8 cellular contexts compared by ENCODE assay signal in genomic region chr5:67215592-67216471, GRCh38. TPM values are rescaled to one million over a fixed set of nuclear protein-coding genes. Genes with fewer than 3 reads are reported as not detected.
A peak's percentile ranks its signal among the peaks of the same experiment; 100 is the strongest.
DNase-seq lines count a peak whose midpoint lies in the region; ATAC-seq and TF ChIP-seq lines count a peak whose summit lies in the region.

No MANE protein-coding gene starts in this region.

- peak overlapping the region; percentile 35 to 71 (median 53); a peak in 18 of 22 replicates for H3K9ac ChIP-seq in BLaER1 treated with 17β-estradiol and CSF1 and Interleukin-3, amounts not matched to agents 10 nM and 100 nM
- peak overlapping the region; percentile 2 to 86 for H3K9ac ChIP-seq in liver (ENCODE audit: low read depth in 1 of 2, low read length in 2 of 2)

- peak overlapping the region; percentile 48 to 78 (median 71) for H3K4me2 ChIP-seq in BLaER1 treated with 17β-estradiol and CSF1 and Interleukin-3, amounts not matched to agents 10 nM and 100 nM

- H3K36me3 ChIP-seq in BLaER1 treated with 17β-estradiol and CSF1 and Interleukin-3, amounts not matched to agents 10 nM and 100 nM: no peaks in the 10 kb centered on the region
- no peaks in the 10 kb centered on the region for H3K36me3 ChIP-seq in liver (ENCODE audit: control insufficient read depth in 4 of 4, insufficient read depth in 3 of 4, low read depth in 1 of 4, low read length in 3 of 4)

- H3K9me3 ChIP-seq in BLaER1 treated with 17β-estradiol and CSF1 and Interleukin-3, amounts not matched to agents 10 nM and 100 nM (replicated peaks in 1 of 11): no peaks in the 10 kb centered on the region
- H3K9me3 ChIP-seq in liver (ENCODE audit: control insufficient read depth in 4 of 4, low read length in 3 of 4): no peaks in the 10 kb centered on the region

- DNase-seq in T-helper 9 cell (peak; percentile 49), astrocyte of the hippocampus (ENCODE audit: low read depth, low spot score) (peak; percentile 20), NCI-H2107 (lab: John Stamatoyannopoulos, UW) (no peak)
- DNase-seq in stimulated activated CD8-positive, alpha-beta memory T cell treated with anti-CD3 and anti-CD28 coated beads, Interleukin-12 subunit alpha, Interleukin-12 subunit beta, amount 100 ng/mL, for 1 hour (ENCODE audit: low read depth): peak; percentile 42

- TF ChIP-seq CTCF in liver (IDR thresholded peaks at IDR 0.05; ENCODE audit: low read depth, low read length, missing input control): no peak

- no peaks in the 10 kb centered on the region for H3K27me3 ChIP-seq in BLaER1 treated with 17β-estradiol and CSF1 and Interleukin-3, amounts not matched to agents 10 nM and 100 nM
- no peaks in the 10 kb centered on the region for H3K27me3 ChIP-seq in liver (ENCODE audit: control insufficient read depth in 4 of 4, insufficient read depth in 4 of 4, low read length in 3 of 4)

- 13% methylated on average over 17 of the region's 17 CpGs for WGBS in liver

- ATAC-seq in GM19395 (IDR thresholded peaks at IDR 0.05; ENCODE audit: unreplicated experiment) (peak; percentile 100), HG03521 (IDR thresholded peaks at IDR 0.05; ENCODE audit: unreplicated experiment) (peak; percentile 99)

- no peaks in the 10 kb centered on the region for H4K20me1 ChIP-seq in BLaER1 treated with 17β-estradiol and CSF1 and Interleukin-3, amounts not matched to agents 10 nM and 100 nM

- H3K4me1 ChIP-seq in BLaER1 treated with 17β-estradiol and CSF1 and Interleukin-3, amounts not matched to agents 10 nM and 100 nM: peaks cover 23 to 40% (median 28%) of the 10 kb centered on the region in 10 experiments
- peaks cover 4 to 22% (median 20%) of the 10 kb centered on the region in 4 donors for H3K4me1 ChIP-seq in liver (ENCODE audit: control insufficient read depth in 4 of 4, insufficient read depth in 4 of 4, low read length in 3 of 4)

- peak overlapping the region; percentile 58 to 86 (median 75); a peak in 21 of 22 replicates for H3K27ac ChIP-seq in BLaER1 treated with 17β-estradiol and CSF1 and Interleukin-3, amounts not matched to agents 10 nM and 100 nM
- H3K27ac ChIP-seq in liver (ENCODE audit: low read depth in 1 of 2, low read length in 2 of 2): peak overlapping the region; percentile 80 to 84

- TF ChIP-seq RAD21 in liver (IDR thresholded peaks at IDR 0.05): peak; percentile 25 to 42

- H3K4me3 ChIP-seq in BLaER1 treated with 17β-estradiol and CSF1 and Interleukin-3, amounts not matched to agents 10 nM and 100 nM: no peak overlapping the region; a peak in 1 of 20 replicates
- H3K4me3 ChIP-seq in liver (ENCODE audit: low read depth in 1 of 3, low read length in 3 of 3): peak overlapping the region in 2 of 3 donors; percentile 27 to 58

TF ChIP-seq in liver, 16 proteins besides CTCF, POLR2A, EP300 and RAD21:
- TF ChIP-seq JUND (IDR thresholded peaks at IDR 0.05) (peak in 1 of 2 donors; percentile 20), GABPA (IDR thresholded peaks at IDR 0.05 in 1 of 2, conservative IDR thresholded peaks at IDR 0.05 in 1 of 2) (peak in 1 of 2 donors; percentile 35), ATF3 (IDR thresholded peaks at IDR 0.05) (no peak), RXRA (IDR thresholded peaks at IDR 0.05) (peak in 1 of 2 donors; percentile 56), REST (IDR thresholded peaks at IDR 0.05) (no peak), FOXA2 (IDR thresholded peaks at IDR 0.05) (peak; percentile 39), ZBTB33 (IDR thresholded peaks at IDR 0.05) (no peak), HNF4A (conservative IDR thresholded peaks at IDR 0.05) (peak; percentile 45 to 52), SP1 (IDR thresholded peaks at IDR 0.05) (peak; percentile 73), YY1 (IDR thresholded peaks at IDR 0.05) (peak; percentile 69), NR2F2 (IDR thresholded peaks at IDR 0.05) (peak; percentile 79), TAF1 (conservative IDR thresholded peaks at IDR 0.05) (peak; percentile 66), EGR1 (IDR thresholded peaks at IDR 0.05; ENCODE audit: low read depth in 2 of 2) (peak in 1 of 2 donors; percentile 8)
- TF ChIP-seq, protein P1, sequence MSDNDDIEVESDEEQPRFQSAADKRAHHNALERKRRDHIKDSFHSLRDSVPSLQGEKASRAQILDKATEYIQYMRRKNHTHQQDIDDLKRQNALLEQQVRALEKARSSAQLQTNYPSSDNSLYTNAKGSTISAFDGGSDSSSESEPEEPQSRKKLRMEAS (IDR thresholded peaks at IDR 0.05): no peak

RNA-seq across cellular contexts. Expression of gene CD180, which starts 19.2 kb away (rescaled TPM):
- total RNA-seq in liver: 1 to 10 TPM in 1 of 2 donors, under 1 TPM in 1; 0.75 to 3.7 TPM
- polyA plus RNA-seq in liver: under 1 TPM; 0.33 to 0.81 TPM

Comparison
In these comparisons a context has a peak if more than half of its experiments do, and no peak if none do; other contexts are left out.
1. H3K4me3 ChIP-seq: peak in liver (2 of 3); none in BLaER1 treated with 17β-estradiol and CSF1 and Interleukin-3, amounts not matched to agents 10 nM and 100 nM (0 of 10).